Comparison of ENCODE assay signal across 8 cellular contexts in genomic region chr20:41030536-41031242, GRCh38. TPM values are rescaled to one million over a fixed set of nuclear protein-coding genes. Genes with fewer than 3 reads are reported as not detected.
A peak's percentile ranks its signal among the peaks of the same experiment; 100 is the strongest.
DNase-seq lines count a peak whose midpoint lies in the region; ATAC-seq and TF ChIP-seq lines count a peak whose summit lies in the region.

No MANE protein-coding gene starts in this region.

- H3K27me3 ChIP-seq in SK-N-SH (ENCODE audit: insufficient read depth): no peaks in the 10 kb centered on the region
- no peaks in the 10 kb centered on the region for H3K27me3 ChIP-seq in foreskin keratinocyte

- peaks cover 72% of the 10 kb centered on the region for H3K36me3 Mint-ChIP-seq in stimulated activated effector memory CD8-positive, alpha-beta T cell treated with anti-CD3 and anti-CD28 coated beads, Interleukin-12 subunit alpha, Interleukin-12 subunit beta, amount 100 ng/mL, for 72 hours

- peak; percentile 2 for ATAC-seq in foreskin keratinocyte
- ATAC-seq in stimulated activated effector memory CD8-positive, alpha-beta T cell treated with anti-CD3 and anti-CD28 coated beads, Interleukin-12 subunit alpha, Interleukin-12 subunit beta, amount 100 ng/mL, for 72 hours: no peak
- no peak for ATAC-seq in left colon

- intact Hi-C loops in left colon (cut with DNase I, micrococcal nuclease): no loop called here

- peak overlapping the region; percentile 93 for H3K4me3 Mint-ChIP-seq in stimulated activated effector memory CD8-positive, alpha-beta T cell treated with anti-CD3 and anti-CD28 coated beads, Interleukin-12 subunit alpha, Interleukin-12 subunit beta, amount 100 ng/mL, for 72 hours

- H3K27ac Mint-ChIP-seq in stimulated activated effector memory CD8-positive, alpha-beta T cell treated with anti-CD3 and anti-CD28 coated beads, Interleukin-12 subunit alpha, Interleukin-12 subunit beta, amount 100 ng/mL, for 72 hours: peak overlapping the region; percentile 99

- no peak for TF ChIP-seq CTCF in SK-N-SH (IDR thresholded peaks at IDR 0.05)
- TF ChIP-seq CTCF in foreskin keratinocyte (conservative IDR thresholded peaks at IDR 0.05): no peak

- H3K4me3 ChIP-seq in SK-N-SH (ENCODE audit: low read depth in 2 of 2, low read length in 1 of 2): peak overlapping the region; percentile 68 to 99

- no peaks in the 10 kb centered on the region for H3F3A ChIP-seq in SK-N-SH (replicated peaks; ENCODE audit: insufficient read depth)

- TF ChIP-seq RAD21 in SK-N-SH (IDR thresholded peaks at IDR 0.05; ENCODE audit: low read length): no peak

- no peak overlapping the region for H2AFZ ChIP-seq in SK-N-SH (ENCODE audit: low read depth)

- H3K9ac ChIP-seq in SK-N-SH: peak overlapping the region; percentile 97

- DNase-seq in DMS79 treated with DMSO at 0.1 percent for 48 hours (lab: John Stamatoyannopoulos, UW) (peak; percentile 3), DMS79 (lab: John Stamatoyannopoulos, UW) (no peak), SK-N-SH (no peak), foreskin keratinocyte (peak in 1 of 2 donors; percentile 39), NCI-H2029 treated with DMSO at 0.1 percent for 48 hours (lab: John Stamatoyannopoulos, UW) (no peak), left colon (no peak), activated gamma-delta T cell (lab: John Stamatoyannopoulos, UW) (no peak)
- DNase-seq in stimulated activated effector memory CD8-positive, alpha-beta T cell treated with anti-CD3 and anti-CD28 coated beads, Interleukin-12 subunit alpha, Interleukin-12 subunit beta, amount 100 ng/mL, for 72 hours (ENCODE audit: low spot score in 2 of 2): no peak

- H3K36me3 ChIP-seq in SK-N-SH (replicated peaks in 1 of 2; ENCODE audit: control insufficient read depth in 1 of 2, insufficient read depth in 2 of 2, low read length in 1 of 2): peaks cover 5 to 10% of the 10 kb centered on the region in 2 experiments

- no peaks in the 10 kb centered on the region for H3K9me3 ChIP-seq in SK-N-SH

- no peaks in the 10 kb centered on the region for H3K9me3 Mint-ChIP-seq in stimulated activated effector memory CD8-positive, alpha-beta T cell treated with anti-CD3 and anti-CD28 coated beads, Interleukin-12 subunit alpha, Interleukin-12 subunit beta, amount 100 ng/mL, for 72 hours

- H4K20me1 ChIP-seq in SK-N-SH (ENCODE audit: insufficient read depth): peaks cover 54% of the 10 kb centered on the region

- peaks cover 27 to 40% of the 10 kb centered on the region in 2 experiments; a peak in 3 of 4 replicates for H3K4me1 ChIP-seq in SK-N-SH (ENCODE audit: control insufficient read depth in 1 of 2, insufficient read depth in 2 of 2, low read depth in 1 of 2, low read length in 1 of 2)
- H3K4me1 ChIP-seq in foreskin keratinocyte: peaks cover 25% of the 10 kb centered on the region

- POLR2A ChIA-PET in SK-N-SH (lab: Yijun Ruan, JAX): interaction anchor here (1.0 to 3.6 kb wide), 3 partner anchors 15 to 55 kb away, joined by 3 to 12 read pairs (median 4); no protein-coding TSS in a partner anchor

- H3K27ac ChIP-seq in SK-N-SH (ENCODE audit: low read depth in 2 of 2, low read length in 1 of 2) (peak overlapping the region; percentile 79 to 86; a peak in 3 of 4 replicates), foreskin keratinocyte (peak overlapping the region; percentile 100)

- TF ChIP-seq EP300 in SK-N-SH (IDR thresholded peaks at IDR 0.05; ENCODE audit: borderline replicate concordance in 1 of 2, low read depth in 1 of 2, low read length in 1 of 2): no peak

- H3K9me2 ChIP-seq in SK-N-SH: no peaks in the 10 kb centered on the region

- CTCF ChIA-PET in SK-N-SH (lab: Yijun Ruan, JAX): interaction anchor here (0.7 to 1.4 kb wide), 3 partner anchors 16 to 65 kb away, joined by 3 to 5 read pairs (median 3); no protein-coding TSS in a partner anchor

- peaks cover 71% of the 10 kb centered on the region for H3K79me2 ChIP-seq in SK-N-SH (ENCODE audit: insufficient read depth)

- peak overlapping the region; percentile 81 for H3K4me2 ChIP-seq in SK-N-SH

- peaks cover 65% of the 10 kb centered on the region for H3K4me1 Mint-ChIP-seq in stimulated activated effector memory CD8-positive, alpha-beta T cell treated with anti-CD3 and anti-CD28 coated beads, Interleukin-12 subunit alpha, Interleukin-12 subunit beta, amount 100 ng/mL, for 72 hours

- WGBS in SK-N-SH (ENCODE audit: low lambda C conversion rate): 28% methylated on average over 5 of the region's 5 CpGs

TF ChIP-seq in SK-N-SH, 30 proteins besides CTCF, POLR2A, EP300 and RAD21:
- TF ChIP-seq RXRA (IDR thresholded peaks at IDR 0.05; ENCODE audit: borderline replicate concordance, low read depth): no peak
- no peak for TF ChIP-seq USF1 (IDR thresholded peaks at IDR 0.05; ENCODE audit: borderline replicate concordance, low read depth)

RNA-seq across cellular contexts. Expression of gene TOP1, which starts 2.1 kb away (rescaled TPM):
- 8.9 and 11.9 TPM in 2 replicates for polyA plus RNA-seq in SK-N-SH (2012; rRNA removed)
- 16.8 and 20.3 TPM in 2 replicates for polyA plus RNA-seq in SK-N-SH (2012; cell fraction: cytosol; rRNA removed)
- polyA plus RNA-seq in SK-N-SH (2012; cell fraction: nucleus; rRNA removed): 9.4 and 16.9 TPM in 2 replicates
- total RNA-seq in foreskin keratinocyte: 70.0 and 75.8 TPM in 2 replicates
- polyA plus RNA-seq in foreskin keratinocyte: 26.4 and 32.2 TPM in 2 replicates
- total RNA-seq in left colon: 10 to 100 TPM; 64.3 to 65.7 TPM
